18 cellular contexts compared by ENCODE assay signal in genomic region chr10:28730031-28730778, GRCh38. TPM values are rescaled to one million over a fixed set of nuclear protein-coding genes. Genes with fewer than 3 reads are reported as not detected.
DNase-seq lines count a peak whose midpoint lies in the region; ATAC-seq and TF ChIP-seq lines count a peak whose summit lies in the region.
"Had no signal": no experiment of that assay in that cellular context is flagged by ENCODE, and none has a peak within 500 bp of the region (broad histone marks: within the 10 kb centered on the region; RNA-seq: fewer than 3 reads in every experiment).

No MANE protein-coding gene starts in this region.

- peak overlapping the region; percentile 7 for H3K4me3 Mint-ChIP-seq in mesothelial cell of epicardium
- H3K4me3 Mint-ChIP-seq in stimulated activated naive B cell treated with anti-CD40 and anti-IgM and Interleukin-4, amounts not matched to agents 10 μg/mL and 1 μg/mL and 100 μg/mL, for 72 hours: no peak overlapping the region
- H3K4me3 Mint-ChIP-seq: activated CD8-positive, alpha-beta memory T cell treated with anti-CD3 and anti-CD28 coated beads, Interleukin-2, amount 10 ng/mL, durations not matched to agents 7 days and 5 days had no signal

- H3K56ac ChIP-seq in IMR-90 (ENCODE audit: extremely low read depth, insufficient read depth, low read length): no peak overlapping the region

- BruUV-seq in IMR-90 (replicated peaks; lab: Mats Ljungman, UMichigan): no TSS peak

- no peak for ATAC-seq in IMR-90 (ENCODE audit: low read depth)
- no peak for ATAC-seq in stimulated activated naive B cell treated with anti-CD40 and anti-IgM and Interleukin-4, amounts not matched to agents 10 μg/mL and 1 μg/mL and 100 μg/mL, for 72 hours (replicated peaks)
- no peak for ATAC-seq in activated CD4-positive, CD25-positive, alpha-beta regulatory T cell treated with anti-CD3 and anti-CD28 coated beads, Interleukin-2, amount 50 U/mL, for 24 hours
- ATAC-seq: activated CD8-positive, alpha-beta memory T cell treated with anti-CD3 and anti-CD28 coated beads, Interleukin-2, amount 10 ng/mL, durations not matched to agents 7 days and 5 days; esophagus mucosa; mucosa of descending colon had no signal

- H4K5ac ChIP-seq in IMR-90 (ENCODE audit: low read depth, low read length): peak overlapping the region; percentile 96

- H2AK9ac ChIP-seq in IMR-90 (replicated peaks; ENCODE audit: low read depth, low read length, poor library complexity): no peak overlapping the region

- TF ChIP-seq POLR2A in IMR-90 (IDR thresholded peaks at IDR 0.05; ENCODE audit: low read depth, low read length) (no peak), breast epithelium (IDR thresholded peaks at IDR 0.05) (no peak)

- peak overlapping the region; percentile 4; the same call in 1 of the 2 replicates for H3K27ac ChIP-seq in ACC112 (ENCODE audit: low read depth, low read length)
- peak overlapping the region; percentile 79 for H3K27ac ChIP-seq in IMR-90 (ENCODE audit: insufficient read depth, low read length)
- no peak overlapping the region for H3K27ac ChIP-seq in breast epithelium

- H3K14ac ChIP-seq in IMR-90 (replicated peaks; ENCODE audit: low read depth, low read length): no peak overlapping the region; the same call in 1 of the 2 replicates

- POLR2A ChIA-PET in IMR-90 (lab: Charles Lee; ENCODE audit: unreplicated experiment): interaction anchor here (0.9 kb wide), 1 partner anchor 100 kb away, joined by 7 read pairs; no protein-coding TSS in a partner anchor

- H3K4me1 ChIP-seq in ACC112 (ENCODE audit: control insufficient read depth, insufficient read depth, low read length, unreplicated experiment): peaks cover 8% of the 10 kb centered on the region
- H3K4me1 ChIP-seq in IMR-90 (ENCODE audit: control insufficient read depth, insufficient read depth, low read length): peaks cover 5% of the 10 kb centered on the region
- no peaks in the 10 kb centered on the region for H3K4me1 ChIP-seq in breast epithelium

- H4K91ac ChIP-seq in IMR-90 (ENCODE audit: insufficient read depth, low read depth, low read length): peak overlapping the region; percentile 43

- H3K36me3 ChIP-seq in ACC112 (ENCODE audit: insufficient read depth, low read length) (no peaks in the 10 kb centered on the region), IMR-90 (ENCODE audit: control insufficient read depth, insufficient read depth, low read length) (no peaks in the 10 kb centered on the region), breast epithelium (no peaks in the 10 kb centered on the region)

- H2AK5ac ChIP-seq in IMR-90 (ENCODE audit: low read depth, low read length): peak overlapping the region; percentile 47

- dilution Hi-C loops in IMR-90 (cut with HindIII; ENCODE audit: low sequenced_read_pairs, unreplicated experiment): no loop called here

- H4K20me1 ChIP-seq in IMR-90 (ENCODE audit: insufficient read depth, low read length): peaks cover 4% of the 10 kb centered on the region; the same call in 1 of the 2 replicates

- H3K27me3 Mint-ChIP-seq in mesothelial cell of epicardium (ENCODE audit: low read depth): no peaks in the 10 kb centered on the region
- H3K27me3 Mint-ChIP-seq in stimulated activated naive B cell treated with anti-CD40 and anti-IgM and Interleukin-4, amounts not matched to agents 10 μg/mL and 1 μg/mL and 100 μg/mL, for 72 hours: peaks cover 2 to 13% of the 10 kb centered on the region in 2 donors

- no peak overlapping the region for H2BK5ac ChIP-seq in IMR-90 (ENCODE audit: low read depth, low read length, poor library complexity, severe bottlenecking)

- H3K4me3 ChIP-seq in ACC112 (ENCODE audit: low read depth, low read length) (peak overlapping the region; percentile 43), IMR-90 (ENCODE audit: insufficient read depth, low read depth, low read length) (peak overlapping the region; percentile 19; the same call in 1 of the 2 replicates), cardiac fibroblast (replicated peaks in 1 of 2; ENCODE audit: low read depth in 2 of 2, low read length in 2 of 2) (no peak overlapping the region), breast epithelium (no peak overlapping the region)
- H3K4me3 ChIP-seq: mucosa of descending colon had no signal

- H3K4me1 Mint-ChIP-seq in mesothelial cell of epicardium: peaks cover 52% of the 10 kb centered on the region
- H3K4me1 Mint-ChIP-seq in stimulated activated naive B cell treated with anti-CD40 and anti-IgM and Interleukin-4, amounts not matched to agents 10 μg/mL and 1 μg/mL and 100 μg/mL, for 72 hours: peaks cover 0 to 8% of the 10 kb centered on the region in 2 donors

- peaks cover 2% of the 10 kb centered on the region for H3K36me3 Mint-ChIP-seq in mesothelial cell of epicardium
- no peaks in the 10 kb centered on the region for H3K36me3 Mint-ChIP-seq in stimulated activated naive B cell treated with anti-CD40 and anti-IgM and Interleukin-4, amounts not matched to agents 10 μg/mL and 1 μg/mL and 100 μg/mL, for 72 hours
- H3K36me3 Mint-ChIP-seq: activated CD8-positive, alpha-beta memory T cell treated with anti-CD3 and anti-CD28 coated beads, Interleukin-2, amount 10 ng/mL, durations not matched to agents 7 days and 5 days had no signal

- H2BK15ac ChIP-seq in IMR-90 (ENCODE audit: low read depth, low read length): peak overlapping the region; percentile 62; the same call in 2 of the 3 replicates

- no peak overlapping the region for H3K23ac ChIP-seq in IMR-90 (ENCODE audit: low read depth, low read length)

- no peaks in the 10 kb centered on the region for H3K9me1 ChIP-seq in IMR-90 (ENCODE audit: insufficient read depth, low read length)

- CTCF ChIA-PET in IMR-90 (lab: Yijun Ruan, JAX): interaction anchor here (0.8 kb wide), 1 partner anchor 254 kb away, joined by 4 read pairs; no protein-coding TSS in a partner anchor

- peak overlapping the region; percentile 20 for H3K4ac ChIP-seq in IMR-90 (ENCODE audit: low read depth, low read length)

- DNase-seq in IMR-90: peak; percentile 32
- peak; percentile 19 to 56 for DNase-seq in cardiac fibroblast (ENCODE audit: low read depth in 2 of 2)
- DNase-seq in mesothelial cell of epicardium (ENCODE audit: low spot score in 2 of 2, unreplicated experiment in 2 of 2): no peak
- no peak for DNase-seq in anterior cingulate cortex (lab: John Stamatoyannopoulos, UW)
- no peak for DNase-seq in stimulated activated naive B cell treated with anti-CD40 and anti-IgM and Interleukin-4, amounts not matched to agents 10 μg/mL and 1 μg/mL and 100 μg/mL, for 72 hours
- no peak for DNase-seq in breast epithelium (ENCODE audit: low spot score in 2 of 2)
- DNase-seq: activated CD4-positive, CD25-positive, alpha-beta regulatory T cell; activated CD8-positive, alpha-beta memory T cell treated with anti-CD3 and anti-CD28 coated beads, Interleukin-2, amount 10 ng/mL, durations not matched to agents 7 days and 5 days; activated effector memory CD4-positive, alpha-beta T cell treated with anti-CD3 and anti-CD28 coated beads, Interleukin-2, amount 50 U/mL, for 16 hours; hypothalamus; Kasumi-1; mucosa of descending colon; NCI-H1694; NCI-H526; stimulated activated naive CD4-positive, alpha-beta T cell treated with Interleukin-2 at 50 U/mL for 16 hours had no signal

- intact Hi-C loops in IMR-90 (cut with micrococcal nuclease): loop anchor here (10.0 kb wide), 1 partner anchor 175 kb away; no protein-coding TSS in a partner anchor
- intact Hi-C loops in breast epithelium (cut with DNase I; ENCODE audit: low total_unique reads): no loop called here

- peaks cover 11% of the 10 kb centered on the region for H3K9me3 Mint-ChIP-seq in mesothelial cell of epicardium
- peaks cover 4 to 9% of the 10 kb centered on the region in 2 donors for H3K9me3 Mint-ChIP-seq in stimulated activated naive B cell treated with anti-CD40 and anti-IgM and Interleukin-4, amounts not matched to agents 10 μg/mL and 1 μg/mL and 100 μg/mL, for 72 hours

- peak overlapping the region; percentile 88 for H2AFZ ChIP-seq in ACC112 (ENCODE audit: low read length, unreplicated experiment)
- H2AFZ ChIP-seq in IMR-90 (replicated peaks; ENCODE audit: low read length, poor library complexity): peak overlapping the region; percentile 87

- H3K4me2 ChIP-seq in IMR-90 (ENCODE audit: low read depth, low read length): peak overlapping the region; percentile 96

- H2BK20ac ChIP-seq in IMR-90 (ENCODE audit: low read depth, low read length): peak overlapping the region; percentile 22; the same call in 1 of the 2 replicates

- H3K27ac Mint-ChIP-seq in mesothelial cell of epicardium: peak overlapping the region; percentile 92
- H3K27ac Mint-ChIP-seq in stimulated activated naive B cell treated with anti-CD40 and anti-IgM and Interleukin-4, amounts not matched to agents 10 μg/mL and 1 μg/mL and 100 μg/mL, for 72 hours: no peak overlapping the region
- H3K27ac Mint-ChIP-seq: activated CD8-positive, alpha-beta memory T cell treated with anti-CD3 and anti-CD28 coated beads, Interleukin-2, amount 10 ng/mL, durations not matched to agents 7 days and 5 days had no signal

- H3K79me1 ChIP-seq in IMR-90 (ENCODE audit: low read depth in 1 of 2, low read length in 2 of 2): no peaks in the 10 kb centered on the region

- H3K27me3 ChIP-seq in ACC112 (ENCODE audit: insufficient read depth, low read length) (no peaks in the 10 kb centered on the region), IMR-90 (ENCODE audit: control insufficient read depth, insufficient read depth, low read length) (no peaks in the 10 kb centered on the region), breast epithelium (no peaks in the 10 kb centered on the region)

- TF ChIP-seq CTCF in IMR-90 (conservative IDR thresholded peaks at IDR 0.05; ENCODE audit: low read depth, low read length) (no peak), cardiac fibroblast (IDR thresholded peaks at IDR 0.05; ENCODE audit: low read depth, low read length) (no peak), mesothelial cell of epicardium (IDR thresholded peaks at IDR 0.05; ENCODE audit: unreplicated experiment) (no peak), breast epithelium (IDR thresholded peaks at IDR 0.05) (no peak)

- H4K8ac ChIP-seq in IMR-90 (ENCODE audit: low read depth in 2 of 2, low read length in 2 of 2): peak overlapping the region; percentile 81 to 84; a peak in 3 of 4 replicates

- peak overlapping the region; percentile 69 for H2BK120ac ChIP-seq in IMR-90 (ENCODE audit: low read depth, low read length)

- H3K9me3 ChIP-seq in IMR-90 (ENCODE audit: control insufficient read depth, insufficient read depth, low read length) (peaks cover 9% of the 10 kb centered on the region), breast epithelium (peaks cover 0 to 6% of the 10 kb centered on the region in 2 donors)
- H3K9me3 ChIP-seq: mucosa of descending colon had no signal

- no peak for TF ChIP-seq RAD21 in IMR-90 (IDR thresholded peaks at IDR 0.05; ENCODE audit: low read length)

- H3K79me2 ChIP-seq in ACC112 (ENCODE audit: control insufficient read depth, insufficient read depth, low read length, unreplicated experiment): no peaks in the 10 kb centered on the region

- peak overlapping the region; percentile 93 for H3K18ac ChIP-seq in IMR-90 (ENCODE audit: low read depth, low read length)

- H3K9ac ChIP-seq in IMR-90 (ENCODE audit: low read depth, low read length): peak overlapping the region; percentile 39; the same call in 1 of the 2 replicates

- WGBS in IMR-90 (ENCODE audit: extremely low coverage in 2 of 2, insufficient read length in 1 of 2), 2 experiments: 60% methylated on average over 1 of the region's 7 CpGs; no CpG with 5 or more reads in 1 of the 2 experiments

- in situ Hi-C loops in IMR-90 (cut with MboI; ENCODE audit: low sequenced_read_pairs): no loop called here

RNA-seq across cellular contexts. Expression of gene BAMBI, which starts 52.9 kb away (rescaled TPM):
- total RNA-seq in IMR-90 (2012; rRNA removed): 19.4 and 20.8 TPM in 2 replicates
- 13.4 and 14.4 TPM in 2 replicates for polyA plus RNA-seq in IMR-90 (2012; rRNA removed)
- 8.3 and 14.5 TPM in 2 replicates for polyA plus RNA-seq in IMR-90 (2012; cell fraction: cytosol; rRNA removed)
- 8.6 and 10.7 TPM in 2 replicates for polyA plus RNA-seq in IMR-90 (2012; cell fraction: nucleus; rRNA removed; ENCODE audit: low replicate concordance)
- total RNA-seq in mesothelial cell of epicardium: 209 to 219 TPM (median 217 TPM) in 3 replicates
- 10 to 100 TPM in 1 of 3 donors, 1 to 10 TPM in 2; 3.4 to 41.9 (median 7.5) TPM for total RNA-seq in breast epithelium

Comparison
In these comparisons a context has a peak if more than half of its experiments do, and no peak if none do; other contexts are left out.
1. H3K27ac ChIP-seq: peak in ACC112 (single experiment) and IMR-90 (single experiment); none in breast epithelium (0 of 2).
2. H3K4me3 ChIP-seq: peak in ACC112 (single experiment) and IMR-90 (single experiment); none in cardiac fibroblast (0 of 2) and breast epithelium (0 of 3).
3. DNase-seq: peak in IMR-90 (single experiment) and cardiac fibroblast (2 of 2); none in mesothelial cell of epicardium (0 of 2), anterior cingulate cortex (0 of 58), stimulated activated naive B cell treated with anti-CD40 and anti-IgM and Interleukin-4, amounts not matched to agents 10 μg/mL and 1 μg/mL and 100 μg/mL, for 72 hours (single experiment) and breast epithelium (0 of 2).